Comparison of ENCODE assay signal across 8 cellular contexts in the genomic region with DNA sequence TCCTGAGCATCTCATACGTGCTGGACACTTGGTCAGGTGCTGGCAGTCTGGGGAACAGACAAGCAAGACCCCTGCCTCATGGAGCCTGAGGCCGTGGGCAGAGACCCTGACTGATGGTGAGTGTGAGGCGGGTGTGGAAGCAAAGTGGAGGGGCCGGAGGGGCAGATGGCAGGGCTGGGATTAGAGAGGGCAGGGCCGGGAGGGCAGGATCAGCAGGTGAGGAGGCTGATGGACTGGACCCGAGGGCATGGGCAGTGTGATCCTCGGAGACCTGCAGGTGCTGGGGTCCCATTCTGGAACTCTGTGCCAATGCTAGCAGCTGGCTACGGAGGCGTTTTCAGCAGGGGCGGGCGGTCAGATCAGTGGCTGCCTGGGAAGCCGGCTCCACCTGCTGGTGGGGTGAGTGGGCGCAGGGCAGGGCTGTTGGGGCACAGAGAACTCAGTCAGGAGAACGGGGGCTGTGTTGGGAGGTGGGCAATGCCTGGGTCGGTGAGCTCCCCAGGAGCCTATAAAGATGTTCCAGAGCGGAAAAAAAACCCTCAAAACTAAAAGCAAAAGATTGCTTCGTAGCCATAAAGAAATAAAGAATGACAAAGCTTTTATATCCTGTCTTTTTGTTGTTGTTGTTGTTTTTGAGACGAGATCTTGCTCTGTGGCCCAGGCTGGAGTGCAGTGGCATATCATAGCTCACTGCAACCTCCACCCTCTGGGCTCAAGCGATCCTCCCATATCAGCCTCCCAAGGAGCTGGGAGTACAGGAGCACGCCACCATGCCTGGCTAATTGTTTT. TPM values are rescaled to one million over a fixed set of nuclear protein-coding genes. Genes with fewer than 3 reads are reported as not detected.
DNase-seq lines count a peak whose midpoint lies in the region; ATAC-seq lines count a peak whose summit lies in the region.

No MANE protein-coding gene starts in this region.

- intact Hi-C loops in activated CD4-positive, alpha-beta T cell treated with anti-CD3 and anti-CD28 coated beads, Interleukin-2, amount 10 ng/mL, durations not matched to agents 24 days and 14 days (cut with micrococcal nuclease) = no loop called here

- peaks cover 20% of the 10 kb centered on the region for H3K27me3 Mint-ChIP-seq in activated CD4-positive, alpha-beta T cell treated with anti-CD3 and anti-CD28 coated beads, Interleukin-2, amount 10 ng/mL, durations not matched to agents 24 days and 14 days

- peaks cover 9% of the 10 kb centered on the region for H3K4me1 Mint-ChIP-seq in activated CD4-positive, alpha-beta T cell treated with anti-CD3 and anti-CD28 coated beads, Interleukin-2, amount 10 ng/mL, durations not matched to agents 24 days and 14 days

- DNase-seq in COLO668 (lab: John Stamatoyannopoulos, UW; ENCODE audit: unreplicated experiment) (peak; percentile 53), HuH-7 (ENCODE audit: low spot score) (peak; percentile 65), kidney tubule cell (ENCODE audit: low spot score) (peak; percentile 31), NCI-H1105 treated with DMSO at 0.1 percent for 48 hours (lab: John Stamatoyannopoulos, UW) (no peak), NCI-H1092 treated with DMSO at 0.1 percent for 48 hours (lab: John Stamatoyannopoulos, UW) (no peak)
- DNase-seq in activated CD4-positive, alpha-beta T cell treated with anti-CD3 and anti-CD28 coated beads, Interleukin-2, amount 10 ng/mL, durations not matched to agents 24 days and 14 days = peak; percentile 66

- H3K9me3 Mint-ChIP-seq in activated CD4-positive, alpha-beta T cell treated with anti-CD3 and anti-CD28 coated beads, Interleukin-2, amount 10 ng/mL, durations not matched to agents 24 days and 14 days = no peaks in the 10 kb centered on the region

- no peaks in the 10 kb centered on the region for H3K36me3 Mint-ChIP-seq in activated CD4-positive, alpha-beta T cell treated with anti-CD3 and anti-CD28 coated beads, Interleukin-2, amount 10 ng/mL, durations not matched to agents 24 days and 14 days (ENCODE audit: low read depth)

- H3K4me3 Mint-ChIP-seq in activated CD4-positive, alpha-beta T cell treated with anti-CD3 and anti-CD28 coated beads, Interleukin-2, amount 10 ng/mL, durations not matched to agents 24 days and 14 days = no peak overlapping the region

- no peak overlapping the region for H3K27ac Mint-ChIP-seq in activated CD4-positive, alpha-beta T cell treated with anti-CD3 and anti-CD28 coated beads, Interleukin-2, amount 10 ng/mL, durations not matched to agents 24 days and 14 days

- ATAC-seq in GM21619 (IDR thresholded peaks at IDR 0.05; ENCODE audit: unreplicated experiment) (no peak), HG03139 (IDR thresholded peaks at IDR 0.05; ENCODE audit: unreplicated experiment) (no peak)

RNA-seq across cellular contexts. Expression of gene C16orf74, which starts 8.9 kb away (rescaled TPM):
- 0.19 and 0.38 TPM in 2 replicates for total RNA-seq in activated CD4-positive, alpha-beta T cell treated with anti-CD3 and anti-CD28 coated beads, Interleukin-2, amount 10 ng/mL, durations not matched to agents 24 days and 14 days

RNA-seq across cellular contexts. Expression of gene EMC8, which starts 39.5 kb away (rescaled TPM):
- 49.1 and 57.1 TPM in 2 replicates for total RNA-seq in activated CD4-positive, alpha-beta T cell treated with anti-CD3 and anti-CD28 coated beads, Interleukin-2, amount 10 ng/mL, durations not matched to agents 24 days and 14 days

RNA-seq across cellular contexts. Expression of gene COX4I1, which starts 39.7 kb away (rescaled TPM):
- 555 and 569 TPM in 2 replicates for total RNA-seq in activated CD4-positive, alpha-beta T cell treated with anti-CD3 and anti-CD28 coated beads, Interleukin-2, amount 10 ng/mL, durations not matched to agents 24 days and 14 days

Comparison
In these comparisons a context has a peak if more than half of its experiments do, and no peak if none do; other contexts are left out.
1. DNase-seq: peak in COLO668 (single experiment), HuH-7 (single experiment), activated CD4-positive, alpha-beta T cell treated with anti-CD3 and anti-CD28 coated beads, Interleukin-2, amount 10 ng/mL, durations not matched to agents 24 days and 14 days (single experiment) and kidney tubule cell (single experiment); none in NCI-H1105 treated with DMSO at 0.1 percent for 48 hours (single experiment) and NCI-H1092 treated with DMSO at 0.1 percent for 48 hours (single experiment).